Comparison of ENCODE assay signal across 9 cellular contexts in the genomic region with DNA sequence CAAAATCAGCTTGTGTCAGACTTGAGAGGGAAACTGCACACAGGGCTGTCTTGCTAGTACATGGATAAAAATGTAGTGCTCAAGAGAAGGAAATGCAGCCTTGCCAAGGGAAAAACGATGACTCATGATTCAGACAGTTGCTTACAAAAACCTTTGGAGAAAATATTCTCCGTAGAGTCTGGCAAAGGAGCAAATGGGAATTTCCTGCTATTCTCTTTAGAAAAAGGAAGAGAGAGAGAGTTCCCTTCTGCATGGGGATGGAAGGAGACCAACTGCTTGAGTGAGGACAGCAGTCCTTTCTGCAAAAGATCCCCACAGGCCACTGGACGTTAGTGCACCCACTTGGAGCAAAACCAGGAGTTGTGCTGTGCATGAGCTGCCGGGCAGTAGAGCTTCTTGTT. TPM values are rescaled to one million over a fixed set of nuclear protein-coding genes. Genes with fewer than 3 reads are reported as not detected.
DNase-seq lines count a peak whose midpoint lies in the region; ATAC-seq, FAIRE-seq and TF ChIP-seq lines count a peak whose summit lies in the region.
"Had no signal": no experiment of that assay in that cellular context is flagged by ENCODE, and none has a peak within 500 bp of the region (broad histone marks: within the 10 kb centered on the region; RNA-seq: fewer than 3 reads in every experiment).

No MANE protein-coding gene starts in this region.

- POLR2A ChIA-PET in A549 (lab: Yijun Ruan, JAX): no interaction called here
- POLR2A ChIA-PET in IMR-90 (lab: Charles Lee; ENCODE audit: unreplicated experiment): interaction anchor here (0.6 kb wide), 1 partner anchor 412 kb away, joined by 4 read pairs; no protein-coding TSS in a partner anchor

- no peak overlapping the region for H2AK9ac ChIP-seq in IMR-90 (replicated peaks; ENCODE audit: low read depth, low read length, poor library complexity)

- H2BK120ac ChIP-seq in IMR-90 (ENCODE audit: low read depth, low read length) (peak overlapping the region; percentile 78), mesenchymal stem cell (ENCODE audit: low read depth, low read length) (no peak overlapping the region)

- peaks cover 18% of the 10 kb centered on the region for H3K4me1 ChIP-seq in A549
- H3K4me1 ChIP-seq in IMR-90 (ENCODE audit: control insufficient read depth, insufficient read depth, low read length): peaks cover 2% of the 10 kb centered on the region
- peaks cover 2% of the 10 kb centered on the region for H3K4me1 ChIP-seq in mesenchymal stem cell (ENCODE audit: control insufficient read depth, insufficient read depth, low read depth, low read length)

- no peak for TF ChIP-seq RAD21 in A549 (conservative IDR thresholded peaks at IDR 0.05 in 1 of 2, IDR thresholded peaks at IDR 0.05 in 1 of 2)
- no peak for TF ChIP-seq RAD21 in IMR-90 (IDR thresholded peaks at IDR 0.05; ENCODE audit: low read length)

- CTCF ChIA-PET in A549 (lab: Yijun Ruan, JAX) (interaction anchor here (2.0 kb wide), 1 partner anchor 8 kb away, joined by 5 read pairs; the partner anchor contains the start of gene IFNB1), IMR-90 (lab: Yijun Ruan, JAX) (interaction anchor here (0.6 to 0.9 kb wide), 4 partner anchors 9 to 55 kb away, joined by 3 to 4 read pairs (median 4); no protein-coding TSS in a partner anchor)

- H3K27me3 ChIP-seq in IMR-90 (ENCODE audit: control insufficient read depth, insufficient read depth, low read length): no peaks in the 10 kb centered on the region
- no peaks in the 10 kb centered on the region for H3K27me3 ChIP-seq in mesenchymal stem cell (ENCODE audit: control insufficient read depth in 1 of 2, insufficient read depth in 1 of 2, low read length in 2 of 2)

- dilution Hi-C loops in IMR-90 (cut with HindIII; ENCODE audit: low sequenced_read_pairs, unreplicated experiment): no loop called here

- peak; percentile 13 for FAIRE-seq in A549 (lab: Jason Lieb, UNC)

- no peak overlapping the region for H4K5ac ChIP-seq in IMR-90 (ENCODE audit: low read depth, low read length)

- 4% methylated on average over 4 of the region's 4 CpGs for WGBS in A549 (ENCODE audit: missing lambda C conversion rate)
- WGBS in IMR-90 (ENCODE audit: extremely low coverage in 2 of 2, insufficient read length in 1 of 2), 2 experiments: no CpG with 5 or more reads among the region's 4 CpGs
- 13% methylated on average over 4 of the region's 4 CpGs for WGBS in mesenchymal stem cell

- ATAC-seq in A549: peak; percentile 98 to 99
- peak; percentile 99 for ATAC-seq in IMR-90 (ENCODE audit: low read depth)
- no peak for ATAC-seq in HG02759 (IDR thresholded peaks at IDR 0.05; ENCODE audit: unreplicated experiment)

- H2BK5ac ChIP-seq in IMR-90 (ENCODE audit: low read depth, low read length, poor library complexity, severe bottlenecking) (no peak overlapping the region), mesenchymal stem cell (ENCODE audit: low read depth, low read length, poor library complexity, severe bottlenecking) (peak overlapping the region; percentile 84)

- intact Hi-C loops in IMR-90 (cut with micrococcal nuclease): no loop called here

- H3K27ac ChIP-seq in A549 (peak overlapping the region; percentile 62 to 65), IMR-90 (ENCODE audit: insufficient read depth, low read length) (peak overlapping the region; percentile 76), mesenchymal stem cell (ENCODE audit: low read length, poor library complexity, severe bottlenecking) (peak overlapping the region; percentile 81)

- H3K23ac ChIP-seq in IMR-90 (ENCODE audit: low read depth, low read length) (no peak overlapping the region), mesenchymal stem cell (ENCODE audit: low read length in 2 of 2) (no peak overlapping the region)

- H3K4me3 ChIP-seq in A549 (no peak overlapping the region), IMR-90 (ENCODE audit: insufficient read depth, low read depth, low read length) (no peak overlapping the region), mesenchymal stem cell (ENCODE audit: insufficient read depth in 1 of 2, low read depth in 1 of 2, low read length in 2 of 2) (peak overlapping the region in 1 of 2 experiments; percentile 60)

- H3K36me3 ChIP-seq in IMR-90 (ENCODE audit: control insufficient read depth, insufficient read depth, low read length): no peaks in the 10 kb centered on the region
- H3K36me3 ChIP-seq in mesenchymal stem cell (ENCODE audit: control insufficient read depth in 1 of 2, insufficient read depth in 2 of 2, low read depth in 1 of 2, low read length in 2 of 2): no peaks in the 10 kb centered on the region

- peak overlapping the region; percentile 27; the same call in 1 of the 2 replicates for H2BK20ac ChIP-seq in IMR-90 (ENCODE audit: low read depth, low read length)

- H2AK5ac ChIP-seq in IMR-90 (ENCODE audit: low read depth, low read length) (no peak overlapping the region), mesenchymal stem cell (ENCODE audit: low read length, severe bottlenecking) (no peak overlapping the region)

- H3K4ac ChIP-seq in IMR-90 (ENCODE audit: low read depth, low read length): peak overlapping the region; percentile 55; the same call in 1 of the 2 replicates
- H3K4ac ChIP-seq in mesenchymal stem cell (ENCODE audit: low read depth in 1 of 2, low read length in 2 of 2): no peak overlapping the region

- H2BK12ac ChIP-seq in mesenchymal stem cell (ENCODE audit: low read length in 2 of 2): peak overlapping the region in 1 of 2 experiments; percentile 60

- DNase-seq in A549 (ENCODE audit: low read depth in 1 of 2, low spot score in 1 of 2): peak; percentile 48 to 76
- DNase-seq in IMR-90: peak; percentile 98
- DNase-seq in dedifferentiated amniotic fluid mesenchymal stem cell (ENCODE audit: extremely low spot score): peak; percentile 93
- peak; percentile 95 for DNase-seq in mesenchymal stem cell
- DNase-seq in NOMO-1 (lab: John Stamatoyannopoulos, UW; ENCODE audit: unreplicated experiment in 2 of 2): no peak
- DNase-seq in NCI-H510A treated with DMSO at 0.1 percent for 48 hours (lab: John Stamatoyannopoulos, UW): no peak
- no peak for DNase-seq in COR-L47 (lab: John Stamatoyannopoulos, UW)

- BruUV-seq in IMR-90 (replicated peaks; lab: Mats Ljungman, UMichigan): no TSS peak

- peak overlapping the region; percentile 26; the same call in 1 of the 2 replicates for H4K91ac ChIP-seq in IMR-90 (ENCODE audit: insufficient read depth, low read depth, low read length)
- H4K91ac ChIP-seq in mesenchymal stem cell (ENCODE audit: low read length): no peak overlapping the region

- 0 out of 4 replicates have a peak overlapping the region, but pooled peaks of 1 of the 2 experiments have one; percentile 49 for H4K8ac ChIP-seq in IMR-90 (ENCODE audit: low read depth in 2 of 2, low read length in 2 of 2)
- peak overlapping the region; percentile 84 for H4K8ac ChIP-seq in mesenchymal stem cell (ENCODE audit: low read length)

- TF ChIP-seq CTCF in A549 (IDR thresholded peaks at IDR 0.05) (no peak; the same call in 2 of the 3 replicates), IMR-90 (conservative IDR thresholded peaks at IDR 0.05; ENCODE audit: low read depth, low read length) (peak; percentile 14; the same call in 1 of the 2 replicates)

- H3K79me1 ChIP-seq in IMR-90 (ENCODE audit: low read depth in 1 of 2, low read length in 2 of 2) (no peaks in the 10 kb centered on the region), mesenchymal stem cell (replicated peaks; ENCODE audit: low read length, poor library complexity, severe bottlenecking) (no peaks in the 10 kb centered on the region)

- H3K9me3 ChIP-seq in A549 (no peaks in the 10 kb centered on the region), IMR-90 (ENCODE audit: control insufficient read depth, insufficient read depth, low read length) (no peaks in the 10 kb centered on the region), mesenchymal stem cell (ENCODE audit: control insufficient read depth, low read length) (no peaks in the 10 kb centered on the region)
- H3K9me3 ChIP-seq: Caco-2 had no signal

- no peak overlapping the region for H3K56ac ChIP-seq in IMR-90 (ENCODE audit: extremely low read depth, insufficient read depth, low read length)

- 0 out of 3 replicates have a peak overlapping the region, but pooled peaks have one; percentile 53 for H2BK15ac ChIP-seq in IMR-90 (ENCODE audit: low read depth, low read length)
- no peak overlapping the region for H2BK15ac ChIP-seq in mesenchymal stem cell (ENCODE audit: low read depth, poor library complexity, severe bottlenecking)

- in situ Hi-C loops in IMR-90 (cut with MboI; ENCODE audit: low sequenced_read_pairs): no loop called here

- no peak overlapping the region for H3K18ac ChIP-seq in IMR-90 (ENCODE audit: low read depth, low read length)
- peak overlapping the region; percentile 45 to 66 for H3K18ac ChIP-seq in mesenchymal stem cell (ENCODE audit: low read depth in 1 of 2, low read length in 2 of 2)

- peak overlapping the region; percentile 73 for H3K4me2 ChIP-seq in A549
- H3K4me2 ChIP-seq in IMR-90 (ENCODE audit: low read depth, low read length): peak overlapping the region; percentile 88
- peak overlapping the region; percentile 21 for H3K4me2 ChIP-seq in mesenchymal stem cell (ENCODE audit: low read length, poor library complexity, severe bottlenecking)

- peak overlapping the region; percentile 83; the same call in 1 of the 2 replicates for H3K14ac ChIP-seq in IMR-90 (replicated peaks; ENCODE audit: low read depth, low read length)
- H3K14ac ChIP-seq in mesenchymal stem cell (ENCODE audit: low read length in 2 of 2): no peak overlapping the region

- H3K9ac ChIP-seq in IMR-90 (ENCODE audit: low read depth, low read length) (no peak overlapping the region), mesenchymal stem cell (ENCODE audit: low read length) (peak overlapping the region; percentile 75)

- H3K9me1 ChIP-seq in IMR-90 (ENCODE audit: insufficient read depth, low read length): no peaks in the 10 kb centered on the region; the same call in 1 of the 2 replicates

- peak overlapping the region; percentile 87 for H2AFZ ChIP-seq in IMR-90 (replicated peaks; ENCODE audit: low read length, poor library complexity)
- H2AFZ ChIP-seq in mesenchymal stem cell (ENCODE audit: low read depth, low read length): peak overlapping the region; percentile 60

- TF ChIP-seq POLR2A in A549 (IDR thresholded peaks at IDR 0.05; ENCODE audit: low read length): no peak
- TF ChIP-seq POLR2A in IMR-90 (IDR thresholded peaks at IDR 0.05; ENCODE audit: low read depth, low read length): no peak

- H4K20me1 ChIP-seq in IMR-90 (ENCODE audit: insufficient read depth, low read length): no peaks in the 10 kb centered on the region; the same call in 1 of the 2 replicates

- TF ChIP-seq EP300 in A549 (IDR thresholded peaks at IDR 0.05): no peak

RNA-seq across cellular contexts. Expression of gene IFNB1, which starts 7.6 kb away (rescaled TPM):
- polyA plus RNA-seq in A549 (2011; rRNA removed): not detected in 2 replicates
- not detected in 2 replicates for polyA plus RNA-seq in A549 (2012; cell fraction: cytosol; rRNA removed)
- polyA plus RNA-seq in A549 (2012; cell fraction: nucleus; rRNA removed): not detected in 2 replicates
- polyA plus RNA-seq in A549 (2017; fragmentation: RNase III; extraction: RNeasy Plus Mini Kit Qiagen cat#74134 plus additional on column Dnase treatment): not detected in 3 replicates
- polyA minus RNA-seq in A549 (2011; rRNA and poly(A)+ RNA removed): not detected in 2 replicates
- not detected in 2 replicates for total RNA-seq in IMR-90 (2012; rRNA removed)
- polyA plus RNA-seq in IMR-90 (2012; rRNA removed): not detected in 2 replicates
- not detected in 2 replicates for polyA plus RNA-seq in IMR-90 (2012; cell fraction: cytosol; rRNA removed)
- polyA plus RNA-seq in IMR-90 (2012; cell fraction: nucleus; rRNA removed; ENCODE audit: low replicate concordance): not detected in 2 replicates
- polyA plus RNA-seq in mesenchymal stem cell (2013, experiment 1 of 2): not detected
- polyA plus RNA-seq in mesenchymal stem cell (2013, experiment 2 of 2): not detected
- total RNA-seq: Caco-2 had no signal

RNA-seq across cellular contexts. Expression of gene HACD4, which starts 38.7 kb away (rescaled TPM):
- polyA plus RNA-seq in A549 (2011; rRNA removed) (4.1 and 4.4 TPM in 2 replicates), A549 (2017; fragmentation: RNase III; extraction: RNeasy Plus Mini Kit Qiagen cat#74134 plus additional on column Dnase treatment) (1.4 to 1.8 TPM (median 1.5 TPM) in 3 replicates), IMR-90 (2012; rRNA removed) (1.5 and 1.9 TPM in 2 replicates)
- polyA plus RNA-seq in A549 (2012; cell fraction: cytosol; rRNA removed): 0.77 and 1.2 TPM in 2 replicates
- polyA plus RNA-seq in A549 (2012; cell fraction: nucleus; rRNA removed): 0.23 and 0.37 TPM in 2 replicates
- 2.1 and 2.6 TPM in 2 replicates for polyA minus RNA-seq in A549 (2011; rRNA and poly(A)+ RNA removed)
- 2.2 and 2.8 TPM in 2 replicates for total RNA-seq in IMR-90 (2012; rRNA removed)
- 0.37 and 0.59 TPM in 2 replicates for polyA plus RNA-seq in IMR-90 (2012; cell fraction: cytosol; rRNA removed)
- polyA plus RNA-seq in IMR-90 (2012; cell fraction: nucleus; rRNA removed; ENCODE audit: low replicate concordance): 0.22 and 1.9 TPM in 2 replicates
- polyA plus RNA-seq in mesenchymal stem cell (2013, experiment 1 of 2): 1.8 TPM
- 2.0 TPM for polyA plus RNA-seq in mesenchymal stem cell (2013, experiment 2 of 2)
- total RNA-seq: Caco-2 had no signal

Comparison
In these comparisons a context has a peak if more than half of its experiments do, and no peak if none do; other contexts are left out.
1. DNase-seq: peak in A549 (2 of 2), IMR-90 (single experiment), dedifferentiated amniotic fluid mesenchymal stem cell (single experiment) and mesenchymal stem cell (single experiment); none in NOMO-1 (0 of 2), NCI-H510A treated with DMSO at 0.1 percent for 48 hours (single experiment) and COR-L47 (single experiment).
2. H3K4me2 ChIP-seq: peak in every context shown above with its lines; median percentile 88 in IMR-90; 73 in A549; 21 in mesenchymal stem cell.
3. Peak in every context shown above with its lines, with median percentiles within 50 percentile points of each other: H3K27ac ChIP-seq.